In the genomic region with DNA sequence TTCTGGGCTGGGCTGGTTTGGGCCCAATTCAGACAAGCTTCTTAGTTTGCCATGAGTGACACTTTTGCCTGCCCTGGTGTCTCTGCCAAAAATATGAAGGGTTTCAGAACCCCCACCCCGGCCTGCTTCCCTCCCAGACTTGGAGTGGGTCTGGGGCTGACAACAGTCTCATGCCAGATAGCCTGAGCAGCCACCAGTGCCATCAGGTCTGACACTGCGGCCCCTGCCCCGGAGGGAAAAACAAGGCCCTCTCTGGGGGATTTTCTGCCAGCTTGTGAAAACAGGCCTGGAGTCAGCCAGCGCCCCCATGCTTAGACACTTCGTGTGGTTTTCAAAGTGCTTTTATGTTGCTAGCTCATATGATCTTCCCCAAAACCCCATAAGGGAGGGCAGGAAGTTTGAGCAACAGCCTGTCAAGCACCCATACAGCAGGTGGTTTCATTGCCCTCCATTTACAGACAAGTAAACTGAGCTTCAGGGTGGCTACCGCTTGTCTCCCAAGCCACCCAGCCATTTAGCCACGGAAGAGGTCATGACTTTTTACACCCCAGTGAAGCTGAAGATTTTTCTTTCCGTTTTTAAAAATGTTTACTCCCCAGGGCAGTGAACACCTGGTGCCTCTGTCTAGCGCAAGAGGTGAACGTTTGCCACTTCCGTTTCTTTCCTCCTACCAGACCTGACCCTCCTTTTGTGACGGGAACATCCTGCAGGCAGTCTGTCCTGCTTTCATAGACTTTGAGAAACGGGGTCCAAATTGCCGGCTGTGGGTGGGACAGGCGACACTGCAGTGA, we compare ENCODE assay signal across 8 cellular contexts.
DNase-seq lines count a peak whose midpoint lies in the region; ATAC-seq and TF ChIP-seq lines count a peak whose summit lies in the region.

No MANE protein-coding gene starts in this region.

- no peaks in the 10 kb centered on the region for H3K27me3 ChIP-seq in CD4-positive, alpha-beta memory T cell (ENCODE audit: insufficient read depth, low read length)
- H3K27me3 ChIP-seq in prostate gland (replicated peaks; ENCODE audit: insufficient read depth) = no peaks in the 10 kb centered on the region

- peaks cover 0 to 5% (median 0%) of the 10 kb centered on the region in 8 donors for H3K9me3 Mint-ChIP-seq in CD4-positive, alpha-beta memory T cell
- H3K9me3 Mint-ChIP-seq in T-cell = no peaks in the 10 kb centered on the region
- peaks cover 0 to 2% (median 0%) of the 10 kb centered on the region in 5 experiments for H3K9me3 Mint-ChIP-seq in brain

- H3K4me3 Mint-ChIP-seq in CD4-positive, alpha-beta memory T cell = peak overlapping the region; percentile 76 to 92 (median 86)
- H3K4me3 Mint-ChIP-seq in T-cell = peak overlapping the region; percentile 75 to 91 (median 77)
- peak overlapping the region in 1 of 5 experiments; percentile 45 for H3K4me3 Mint-ChIP-seq in brain

- peak; percentile 86 to 91 (median 87) for DNase-seq in CD4-positive, alpha-beta memory T cell
- DNase-seq in T-cell (peak in 33 of 34 experiments; percentile 58 to 85 (median 76)), prostate gland (ENCODE audit: low spot score) (no peak), T1000 (lab: John Stamatoyannopoulos, UW) (no peak), NCI-H2029 (lab: John Stamatoyannopoulos, UW) (no peak)

- ATAC-seq in GM19351 (IDR thresholded peaks at IDR 0.05; ENCODE audit: unreplicated experiment) (peak; percentile 43), HG03469 (IDR thresholded peaks at IDR 0.05; ENCODE audit: unreplicated experiment) (peak; percentile 26), T-cell (replicated peaks in 1 of 4) (peak; percentile 49 to 65 (median 50))

- H3K27me3 Mint-ChIP-seq in CD4-positive, alpha-beta memory T cell = no peaks in the 10 kb centered on the region
- H3K27me3 Mint-ChIP-seq in T-cell = no peaks in the 10 kb centered on the region
- no peaks in the 10 kb centered on the region for H3K27me3 Mint-ChIP-seq in brain

- peak overlapping the region; percentile 90 for H3K27ac ChIP-seq in CD4-positive, alpha-beta memory T cell (ENCODE audit: low read depth, low read length)
- H3K27ac ChIP-seq in prostate gland = peak overlapping the region; percentile 14 to 43

- WGBS in prostate gland = 61% methylated on average over 15 of the region's 15 CpGs

- no peak for TF ChIP-seq POLR2A in prostate gland (IDR thresholded peaks at IDR 0.05)

- peaks cover 68 to 100% (median 93%) of the 10 kb centered on the region in 4 donors for H3K4me1 Mint-ChIP-seq in CD4-positive, alpha-beta memory T cell
- H3K4me1 Mint-ChIP-seq in T-cell (peaks cover 98 to 100% (median 98%) of the 10 kb centered on the region in 3 donors), brain (peaks cover 85% of the 10 kb centered on the region)

- no peaks in the 10 kb centered on the region for H3K36me3 ChIP-seq in CD4-positive, alpha-beta memory T cell (ENCODE audit: insufficient read depth, low read length)
- H3K36me3 ChIP-seq in prostate gland = no peaks in the 10 kb centered on the region

- H3K4me1 ChIP-seq in CD4-positive, alpha-beta memory T cell (ENCODE audit: insufficient read depth, low read length) = peaks cover 100% of the 10 kb centered on the region
- peaks cover 34% of the 10 kb centered on the region for H3K4me1 ChIP-seq in prostate gland (replicated peaks)

- intact Hi-C loops in CD4-positive, alpha-beta memory T cell (cut with micrococcal nuclease) = loop anchor here (1.0 to 5.0 kb wide), 6 partner anchors 10 to 110 kb away; no protein-coding TSS in a partner anchor
- intact Hi-C loops in prostate gland (cut with DNase I) = no loop called here

- TF ChIP-seq CTCF in brain (conservative IDR thresholded peaks at IDR 0.05) (no peak), prostate gland (IDR thresholded peaks at IDR 0.05) (no peak)

- CTCF ChIA-PET in CD4-positive, alpha-beta memory T cell (lab: Charles Lee; ENCODE audit: partially characterized antibody) = interaction anchor here (0.7 to 4.3 kb wide), 29 partner anchors 8 to 689 kb away, joined by 3 to 74 read pairs (median 6); a partner anchor contains a TSS
- CTCF ChIA-PET in T-cell (lab: Charles Lee) = interaction anchor here (0.6 to 1.9 kb wide), 16 partner anchors 10 to 604 kb away, joined by 3 to 13 read pairs (median 4); no protein-coding TSS in a partner anchor

- peak overlapping the region; percentile 90 to 99 (median 99) for H3K27ac Mint-ChIP-seq in CD4-positive, alpha-beta memory T cell
- H3K27ac Mint-ChIP-seq in T-cell = peak overlapping the region; percentile 99 to 100
- peak overlapping the region; percentile 67 to 98 (median 92) for H3K27ac Mint-ChIP-seq in brain

- H3K4me3 ChIP-seq in CD4-positive, alpha-beta memory T cell (ENCODE audit: low read length in 2 of 2) = peak overlapping the region; percentile 9 to 38
- H3K4me3 ChIP-seq in prostate gland = no peak overlapping the region

- H3K9me3 ChIP-seq in CD4-positive, alpha-beta memory T cell (ENCODE audit: control insufficient read depth in 1 of 2, low read length in 2 of 2) = no peaks in the 10 kb centered on the region
- H3K9me3 ChIP-seq in prostate gland = no peaks in the 10 kb centered on the region

- H3K36me3 Mint-ChIP-seq in CD4-positive, alpha-beta memory T cell = peaks cover 0 to 15% of the 10 kb centered on the region in 2 donors
- H3K36me3 Mint-ChIP-seq in T-cell = no peaks in the 10 kb centered on the region
- H3K36me3 Mint-ChIP-seq in brain = peaks cover 14% of the 10 kb centered on the region

- POLR2A ChIA-PET in CD4-positive, alpha-beta memory T cell (lab: Charles Lee; ENCODE audit: partially characterized antibody) = interaction anchor here (0.7 to 97.0 kb wide), 20 partner anchors 10 to 1318 kb away, joined by 3 to 6031 read pairs (median 7); a partner anchor contains a TSS
- POLR2A ChIA-PET in T-cell (lab: Charles Lee) = interaction anchor here (0.5 to 1.1 kb wide), 8 partner anchors 8 to 517 kb away, joined by 3 to 10 read pairs (median 4); a partner anchor contains a TSS

Comparison
In these comparisons a context has a peak if more than half of its experiments do, and no peak if none do; other contexts are left out.
1. DNase-seq: peak in CD4-positive, alpha-beta memory T cell (5 of 5) and T-cell (33 of 34); none in prostate gland (single experiment), T1000 (single experiment) and NCI-H2029 (single experiment).
2. H3K4me3 ChIP-seq: peak in CD4-positive, alpha-beta memory T cell (2 of 2); none in prostate gland (0 of 2).
3. Peak in every context shown above with its lines, with median percentiles within 50 percentile points of each other: H3K27ac Mint-ChIP-seq and ATAC-seq.